ENCODE assay signal across 9 cellular contexts in genomic region chr16:24075929-24076716, GRCh38.
A peak's percentile ranks its signal among the peaks of the same experiment; 100 is the strongest.
DNase-seq lines count a peak whose midpoint lies in the region; ATAC-seq and TF ChIP-seq lines count a peak whose summit lies in the region.
"Had no signal": no experiment of that assay in that cellular context is flagged by ENCODE, and none has a peak within 500 bp of the region (broad histone marks: within the 10 kb centered on the region; RNA-seq: fewer than 3 reads in every experiment).

No MANE protein-coding gene starts in this region.

- H3K4me2 ChIP-seq in DND-41 (ENCODE audit: insufficient read depth, low read length) (no peak overlapping the region), SK-N-SH (no peak overlapping the region)
- H3K4me2 ChIP-seq: KMS-11 had no signal

- H3K27ac ChIP-seq in DND-41 (ENCODE audit: low read length) (no peak overlapping the region), gastrocnemius medialis (no peak overlapping the region), SK-N-SH (ENCODE audit: low read depth in 2 of 2, low read length in 1 of 2) (no peak overlapping the region)
- H3K27ac ChIP-seq: KMS-11 had no signal

- DNase-seq in DND-41 (no peak), NT2/D1 (ENCODE audit: low read depth, low spot score) (peak; percentile 73), immature natural killer cell (no peak), Caco-2 (no peak), gastrocnemius medialis (no peak), SK-N-SH (no peak)

- no peaks in the 10 kb centered on the region for H3F3A ChIP-seq in SK-N-SH (replicated peaks; ENCODE audit: insufficient read depth)

- WGBS in SK-N-SH (ENCODE audit: low lambda C conversion rate) = 11% methylated on average over 5 of the region's 6 CpGs

- CTCF ChIA-PET in Caco-2 (lab: Charles Lee) (interaction anchor here (0.6 kb wide), 1 partner anchor 371 kb away, joined by 7 read pairs; no protein-coding TSS in a partner anchor), SK-N-SH (lab: Yijun Ruan, JAX) (interaction anchor here (2.6 kb wide), 1 partner anchor 177 kb away, joined by 14 read pairs; no protein-coding TSS in a partner anchor)

- no peaks in the 10 kb centered on the region for H3K9me3 ChIP-seq in DND-41 (ENCODE audit: insufficient read depth, low read length, severe bottlenecking)
- no peaks in the 10 kb centered on the region for H3K9me3 ChIP-seq in NT2/D1 (ENCODE audit: insufficient read depth, low read length)
- no peaks in the 10 kb centered on the region for H3K9me3 ChIP-seq in Caco-2
- H3K9me3 ChIP-seq in gastrocnemius medialis = no peaks in the 10 kb centered on the region
- H3K9me3 ChIP-seq in SK-N-SH = no peaks in the 10 kb centered on the region

- no peak overlapping the region for H2AFZ ChIP-seq in DND-41 (ENCODE audit: low read depth, low read length)
- no peak overlapping the region for H2AFZ ChIP-seq in SK-N-SH (ENCODE audit: low read depth)

- no peaks in the 10 kb centered on the region for H3K9me2 ChIP-seq in SK-N-SH

- 0 out of 2 replicates have a peak, but pooled peaks cover 2% of the 10 kb centered on the region for H4K20me1 ChIP-seq in DND-41 (ENCODE audit: insufficient read depth, low read length)
- H4K20me1 ChIP-seq in SK-N-SH (ENCODE audit: insufficient read depth) = no peaks in the 10 kb centered on the region

- H3K27ac Mint-ChIP-seq in immature natural killer cell (peak overlapping the region in 4 of 6 donors; percentile 1 to 68 (median 38)), Caco-2 (ENCODE audit: unreplicated experiment) (no peak overlapping the region)

- H3K36me3 ChIP-seq in DND-41 (ENCODE audit: insufficient read depth, low read length) (no peaks in the 10 kb centered on the region), NT2/D1 (ENCODE audit: insufficient read depth, insufficient read length, low read length) (no peaks in the 10 kb centered on the region), Caco-2 (ENCODE audit: control insufficient read depth, insufficient read depth, low read length) (no peaks in the 10 kb centered on the region), gastrocnemius medialis (no peaks in the 10 kb centered on the region), SK-N-SH (replicated peaks in 1 of 2; ENCODE audit: control insufficient read depth in 1 of 2, insufficient read depth in 2 of 2, low read length in 1 of 2) (no peaks in the 10 kb centered on the region)

- peaks cover 9% of the 10 kb centered on the region; the same call in 1 of the 2 replicates for H3K4me1 ChIP-seq in DND-41 (ENCODE audit: insufficient read depth, low read length)
- H3K4me1 ChIP-seq in NT2/D1 (ENCODE audit: insufficient read depth, insufficient read length) = peaks cover 6% of the 10 kb centered on the region
- H3K4me1 ChIP-seq in Caco-2 = no peaks in the 10 kb centered on the region
- H3K4me1 ChIP-seq in gastrocnemius medialis = no peaks in the 10 kb centered on the region
- peaks cover 0 to 6% of the 10 kb centered on the region in 2 experiments; a peak in 2 of 4 replicates for H3K4me1 ChIP-seq in SK-N-SH (ENCODE audit: control insufficient read depth in 1 of 2, insufficient read depth in 2 of 2, low read depth in 1 of 2, low read length in 1 of 2)

- intact Hi-C loops in Caco-2 (cut with micrococcal nuclease; ENCODE audit: unreplicated experiment) (no loop called here), gastrocnemius medialis (cut with DNase I; ENCODE audit: low total_unique reads) (no loop called here)

- no peak for TF ChIP-seq POLR2A in gastrocnemius medialis (IDR thresholded peaks at IDR 0.05)

- TF ChIP-seq CTCF in DND-41 (IDR thresholded peaks at IDR 0.05; ENCODE audit: borderline replicate concordance, extremely low read depth, low read length, poor library complexity, severe bottlenecking) (no peak), Caco-2 (IDR thresholded peaks at IDR 0.05; ENCODE audit: insufficient read depth in 1 of 2, low read depth in 1 of 2, low read length in 1 of 2, severe bottlenecking in 1 of 2, unreplicated experiment in 1 of 2) (no peak), gastrocnemius medialis (IDR thresholded peaks at IDR 0.05 in 4 of 5, conservative IDR thresholded peaks at IDR 0.05 in 1 of 5) (no peak), SK-N-SH (IDR thresholded peaks at IDR 0.05) (no peak)

- H3K79me2 ChIP-seq in DND-41 (ENCODE audit: insufficient read depth, low read length) (no peaks in the 10 kb centered on the region), SK-N-SH (ENCODE audit: insufficient read depth) (no peaks in the 10 kb centered on the region)

- no TSS peak for BruUV-seq in Caco-2 (replicated peaks; lab: Mats Ljungman, UMichigan)

- H3K27me3 Mint-ChIP-seq in immature natural killer cell (ENCODE audit: low read depth in 3 of 3) (peaks cover 0 to 5% (median 2%) of the 10 kb centered on the region in 3 donors), Caco-2 (ENCODE audit: insufficient read depth, unreplicated experiment) (peaks cover 16% of the 10 kb centered on the region)

- H3K4me3 ChIP-seq in DND-41 (ENCODE audit: low read depth in 1 of 2, low read length in 2 of 2) (no peak overlapping the region), NT2/D1 (ENCODE audit: insufficient read length, low read depth) (no peak overlapping the region), Caco-2 (ENCODE audit: low read depth, low read length) (no peak overlapping the region), gastrocnemius medialis (no peak overlapping the region), SK-N-SH (ENCODE audit: low read depth in 2 of 2, low read length in 1 of 2) (no peak overlapping the region)

- H3K4me1 Mint-ChIP-seq in immature natural killer cell = peaks cover 49 to 81% of the 10 kb centered on the region in 2 donors
- H3K4me1 Mint-ChIP-seq in Caco-2 (ENCODE audit: low read depth, unreplicated experiment) = no peaks in the 10 kb centered on the region

- no peaks in the 10 kb centered on the region for H3K36me3 Mint-ChIP-seq in immature natural killer cell
- H3K36me3 Mint-ChIP-seq in Caco-2 (ENCODE audit: insufficient read depth, unreplicated experiment) = no peaks in the 10 kb centered on the region

- H3K9me3 Mint-ChIP-seq in immature natural killer cell (no peaks in the 10 kb centered on the region), Caco-2 (ENCODE audit: unreplicated experiment) (no peaks in the 10 kb centered on the region)

- TF ChIP-seq EP300 in SK-N-SH (IDR thresholded peaks at IDR 0.05; ENCODE audit: borderline replicate concordance in 1 of 2, low read depth in 1 of 2, low read length in 1 of 2) = no peak

- in situ Hi-C loops in gastrocnemius medialis (cut with MboI; ENCODE audit: low sequenced_read_pairs in 4 of 4) = no loop called here

- H3K9ac ChIP-seq in DND-41 (ENCODE audit: low read depth, low read length) (no peak overlapping the region), NT2/D1 (ENCODE audit: insufficient read length, low read depth) (peak overlapping the region; percentile 43), SK-N-SH (no peak overlapping the region)
- H3K9ac ChIP-seq: KMS-11 had no signal

- POLR2A ChIA-PET in Caco-2 (lab: Charles Lee) (no interaction called here), SK-N-SH (lab: Yijun Ruan, JAX) (no interaction called here)

- 0 out of 3 replicates have a peak, but pooled peaks have one; percentile 22 for ATAC-seq in DND-41 (ENCODE audit: insufficient read depth, low read depth)
- peak; percentile 66 for ATAC-seq in GM21619 (IDR thresholded peaks at IDR 0.05; ENCODE audit: unreplicated experiment)
- no peak for ATAC-seq in HG03280 (IDR thresholded peaks at IDR 0.05; ENCODE audit: unreplicated experiment)
- ATAC-seq in gastrocnemius medialis = no peak

- H3K4me3 Mint-ChIP-seq in immature natural killer cell (no peak overlapping the region), Caco-2 (ENCODE audit: unreplicated experiment) (no peak overlapping the region)

- no peaks in the 10 kb centered on the region for H3K27me3 ChIP-seq in DND-41 (ENCODE audit: insufficient read depth, low read length, poor library complexity)
- no peaks in the 10 kb centered on the region for H3K27me3 ChIP-seq in NT2/D1 (ENCODE audit: insufficient read depth, insufficient read length)
- H3K27me3 ChIP-seq in Caco-2 (replicated peaks; ENCODE audit: control insufficient read depth, insufficient read depth, low read length) = no peaks in the 10 kb centered on the region
- H3K27me3 ChIP-seq in gastrocnemius medialis = no peaks in the 10 kb centered on the region
- H3K27me3 ChIP-seq in SK-N-SH (ENCODE audit: insufficient read depth) = no peaks in the 10 kb centered on the region

- TF ChIP-seq RAD21 in SK-N-SH (IDR thresholded peaks at IDR 0.05; ENCODE audit: low read length) = no peak

TF ChIP-seq in SK-N-SH, 30 proteins besides CTCF, POLR2A, EP300 and RAD21 (continues in another document):
- TF ChIP-seq SMC3 (IDR thresholded peaks at IDR 0.05; ENCODE audit: low read depth, low read length) (no peak), REST (IDR thresholded peaks at IDR 0.05; ENCODE audit: low read depth, low read length) (no peak)

Comparison
In these comparisons a context has a peak if more than half of its experiments do, and no peak if none do; other contexts are left out.
1. ATAC-seq: peak in DND-41 (single experiment) and GM21619 (single experiment); none in HG03280 (single experiment) and gastrocnemius medialis (0 of 2).